ENCODE assay signal across 1 cellular context in genomic region chr14:25094171-25094907, GRCh38.
TF ChIP-seq lines count a peak whose summit lies in the region.

No MANE protein-coding gene starts in this region.

TF ChIP-seq in H1, 55 proteins besides CTCF, POLR2A, EP300 and RAD21:
- TF ChIP-seq BCL11A (IDR thresholded peaks at IDR 0.05; ENCODE audit: low read depth in 2 of 2, low read length in 2 of 2) = no peak
- TF ChIP-seq BACH1 (IDR thresholded peaks at IDR 0.05; ENCODE audit: low read length) = no peak
- TF ChIP-seq POU5F1 (IDR thresholded peaks at IDR 0.05; ENCODE audit: low read depth, low read length) = no peak
- TF ChIP-seq RFX5 (IDR thresholded peaks at IDR 0.05; ENCODE audit: borderline replicate concordance, low read depth, low read length) = no peak
- no peak for TF ChIP-seq YY1 (IDR thresholded peaks at IDR 0.05; ENCODE audit: low read depth, low read length)
- no peak for TF ChIP-seq KDM5A (IDR thresholded peaks at IDR 0.05; ENCODE audit: low read length)
- TF ChIP-seq GTF2F1 (IDR thresholded peaks at IDR 0.05; ENCODE audit: borderline replicate concordance, low read depth, low read length) = no peak
- TF ChIP-seq EZH2 (IDR thresholded peaks at IDR 0.05; ENCODE audit: low read depth, low read length, severe bottlenecking) = no peak
- no peak for TF ChIP-seq CHD7 (IDR thresholded peaks at IDR 0.05; ENCODE audit: insufficient replicate concordance, low read length)
- TF ChIP-seq JUN (IDR thresholded peaks at IDR 0.05; ENCODE audit: low read depth, low read length) = no peak
- TF ChIP-seq KDM4A (IDR thresholded peaks at IDR 0.05; ENCODE audit: low read depth, low read length, severe bottlenecking) = no peak
- TF ChIP-seq EGR1 (IDR thresholded peaks at IDR 0.05; ENCODE audit: borderline replicate concordance, low read depth, low read length) = no peak
- TF ChIP-seq CTBP2 (IDR thresholded peaks at IDR 0.05; ENCODE audit: borderline replicate concordance, insufficient read depth, insufficient read length, low read length) = no peak
- no peak for TF ChIP-seq POLR2AphosphoS5 (IDR thresholded peaks at IDR 0.05; ENCODE audit: low read depth, low read length)
- no peak for TF ChIP-seq ATF3 (IDR thresholded peaks at IDR 0.05; ENCODE audit: insufficient read depth, low read depth, low read length)
- TF ChIP-seq CBX8 (IDR thresholded peaks at IDR 0.05; ENCODE audit: borderline replicate concordance, low read depth, low read length) = no peak
- TF ChIP-seq ZNF274 (IDR thresholded peaks at IDR 0.05; ENCODE audit: borderline replicate concordance, extremely low read depth, low read length) = no peak
